In genomic region chr10:18204050-18204449, GRCh38 we compare ENCODE assay signal across 18 cellular contexts.
DNase-seq lines count a peak whose midpoint lies in the region; ATAC-seq, FAIRE-seq and TF ChIP-seq lines count a peak whose summit lies in the region.
"Had no signal": no experiment of that assay in that cellular context is flagged by ENCODE, and none has a peak within 500 bp of the region (broad histone marks: within the 10 kb centered on the region; RNA-seq: fewer than 3 reads in every experiment).

No MANE protein-coding gene starts in this region.

- intact Hi-C loops in pancreas (cut with DNase I) = no loop called here
- intact Hi-C loops in Caco-2 (cut with micrococcal nuclease; ENCODE audit: unreplicated experiment) = no loop called here
- intact Hi-C loops in Right ventricle myocardium inferior (cut with DNase I) = no loop called here

- H3K27ac Mint-ChIP-seq in brain (peak overlapping the region in 3 of 5 experiments; percentile 36 to 85 (median 68)), Caco-2 (ENCODE audit: unreplicated experiment) (no peak overlapping the region)

- H3K4me3 Mint-ChIP-seq in brain (peak overlapping the region in 3 of 5 experiments; percentile 48 to 72 (median 50)), Caco-2 (ENCODE audit: unreplicated experiment) (no peak overlapping the region)

- H3K36me3 ChIP-seq in DND-41 (ENCODE audit: insufficient read depth, low read length) (no peaks in the 10 kb centered on the region), pancreas (no peaks in the 10 kb centered on the region), Caco-2 (ENCODE audit: control insufficient read depth, insufficient read depth, low read length) (no peaks in the 10 kb centered on the region)
- H3K36me3 ChIP-seq: BLaER1, SJSA1, tibial artery had no signal

- H3K27me3 Mint-ChIP-seq in brain = no peaks in the 10 kb centered on the region
- peaks cover 14% of the 10 kb centered on the region for H3K27me3 Mint-ChIP-seq in Caco-2 (ENCODE audit: insufficient read depth, unreplicated experiment)

- H3K79me2 ChIP-seq in DND-41 (ENCODE audit: insufficient read depth, low read length) = no peaks in the 10 kb centered on the region
- H3K79me2 ChIP-seq: parathyroid adenoma had no signal

- H3K4me1 Mint-ChIP-seq in brain (peaks cover 31% of the 10 kb centered on the region), Caco-2 (ENCODE audit: low read depth, unreplicated experiment) (no peaks in the 10 kb centered on the region)

- POLR2A ChIA-PET in Caco-2 (lab: Charles Lee) = no interaction called here

- H3K27me3 ChIP-seq in DND-41 (ENCODE audit: insufficient read depth, low read length, poor library complexity) = no peaks in the 10 kb centered on the region
- H3K27me3 ChIP-seq in pancreas = no peaks in the 10 kb centered on the region
- no peaks in the 10 kb centered on the region; the same call in 1 of the 2 replicates for H3K27me3 ChIP-seq in Caco-2 (replicated peaks; ENCODE audit: control insufficient read depth, insufficient read depth, low read length)
- H3K27me3 ChIP-seq: BLaER1, SJSA1, tibial artery had no signal

- TF ChIP-seq CTCF in DND-41 (IDR thresholded peaks at IDR 0.05; ENCODE audit: borderline replicate concordance, extremely low read depth, low read length, poor library complexity, severe bottlenecking) (no peak), brain (conservative IDR thresholded peaks at IDR 0.05) (no peak), pancreas (IDR thresholded peaks at IDR 0.05) (no peak), Caco-2 (IDR thresholded peaks at IDR 0.05; ENCODE audit: insufficient read depth in 1 of 2, low read depth in 1 of 2, low read length in 1 of 2, severe bottlenecking in 1 of 2, unreplicated experiment in 1 of 2) (no peak)

- no peak for DNase-seq in DND-41
- peak; percentile 1 for DNase-seq in M059J (ENCODE audit: low read depth)
- DNase-seq in pancreas = no peak
- DNase-seq in activated naive CD4-positive, alpha-beta T cell (lab: John Stamatoyannopoulos, UW) = no peak
- DNase-seq in Caco-2 = no peak
- no peak for DNase-seq in Right ventricle myocardium inferior (ENCODE audit: missing footprints)
- DNase-seq: aorta, NCI-H1694 treated with DMSO at 0.1 percent for 48 hours, T1000, tibial artery had no signal

- no peaks in the 10 kb centered on the region for H3K9me3 Mint-ChIP-seq in brain
- H3K9me3 Mint-ChIP-seq in Caco-2 (ENCODE audit: unreplicated experiment) = no peaks in the 10 kb centered on the region

- peaks cover 10% of the 10 kb centered on the region for H3K4me1 ChIP-seq in DND-41 (ENCODE audit: insufficient read depth, low read length)
- H3K4me1 ChIP-seq in pancreas = peaks cover 0 to 12% (median 0%) of the 10 kb centered on the region in 3 donors
- no peaks in the 10 kb centered on the region for H3K4me1 ChIP-seq in Caco-2
- H3K4me1 ChIP-seq: parathyroid adenoma, SJSA1 had no signal

- H3K4me2 ChIP-seq in DND-41 (ENCODE audit: insufficient read depth, low read length) = no peak overlapping the region
- H3K4me2 ChIP-seq: BLaER1, smooth muscle cell had no signal

- no peak overlapping the region for H2AFZ ChIP-seq in DND-41 (ENCODE audit: low read depth, low read length)
- H2AFZ ChIP-seq: parathyroid adenoma had no signal

- 21% methylated on average over 4 of the region's 4 CpGs for WGBS in pancreas, 2 donors

- H3K9ac ChIP-seq in DND-41 (ENCODE audit: low read depth, low read length) = no peak overlapping the region
- H3K9ac ChIP-seq: BLaER1, parathyroid adenoma had no signal

- H3K27ac ChIP-seq in DND-41 (ENCODE audit: low read length) (no peak overlapping the region), pancreas (no peak overlapping the region)
- H3K27ac ChIP-seq: BLaER1, parathyroid adenoma, SJSA1 had no signal

- BruUV-seq in Caco-2 (replicated peaks; lab: Mats Ljungman, UMichigan) = no TSS peak

- no peaks in the 10 kb centered on the region for H3K36me3 Mint-ChIP-seq in brain
- no peaks in the 10 kb centered on the region for H3K36me3 Mint-ChIP-seq in Caco-2 (ENCODE audit: insufficient read depth, unreplicated experiment)

- CTCF ChIA-PET in Caco-2 (lab: Charles Lee) = no interaction called here

- no peaks in the 10 kb centered on the region for H3K9me3 ChIP-seq in DND-41 (ENCODE audit: insufficient read depth, low read length, severe bottlenecking)
- no peaks in the 10 kb centered on the region for H3K9me3 ChIP-seq in pancreas
- H3K9me3 ChIP-seq in Caco-2 = no peaks in the 10 kb centered on the region
- H3K9me3 ChIP-seq: BLaER1, SJSA1, tibial artery had no signal

- no peak overlapping the region for H3K4me3 ChIP-seq in DND-41 (ENCODE audit: low read depth in 1 of 2, low read length in 2 of 2)
- no peak overlapping the region for H3K4me3 ChIP-seq in pancreas
- no peak overlapping the region for H3K4me3 ChIP-seq in Caco-2 (ENCODE audit: low read depth, low read length)
- H3K4me3 ChIP-seq: BLaER1, SJSA1, smooth muscle cell, tibial artery had no signal

- peak; percentile 62; the same call in 2 of the 3 replicates for ATAC-seq in DND-41 (ENCODE audit: insufficient read depth, low read depth)
- ATAC-seq in pancreas = peak in 3 of 4 donors; percentile 50 to 76 (median 69)
- no peak for ATAC-seq in Right ventricle myocardium inferior
- ATAC-seq: HCT116, left lobe of liver had no signal

- H4K20me1 ChIP-seq in DND-41 (ENCODE audit: insufficient read depth, low read length) = no peaks in the 10 kb centered on the region
- H4K20me1 ChIP-seq: BLaER1 had no signal

- no peak for FAIRE-seq in pancreas (lab: Jason Lieb, UNC)
- FAIRE-seq: HTR-8/SVneo had no signal
